In the genomic region with DNA sequence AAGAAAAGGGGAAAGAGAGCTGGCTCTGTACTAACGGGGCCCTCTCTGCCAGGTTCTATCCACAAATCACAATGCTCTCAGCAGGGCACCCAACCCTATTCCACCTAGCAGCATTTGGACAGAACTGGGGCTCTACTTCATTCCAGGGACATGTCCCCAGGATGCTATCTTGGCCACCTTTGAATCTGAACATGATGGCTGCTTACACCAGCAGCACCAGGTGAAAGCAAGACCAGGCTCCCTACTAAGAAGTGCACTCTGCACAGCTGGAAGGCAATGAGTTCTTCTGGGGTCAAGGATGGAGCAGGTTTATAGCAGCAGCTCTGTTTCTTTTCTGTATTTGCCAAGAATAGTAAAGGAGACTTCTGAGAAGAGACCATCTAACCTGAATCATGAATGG, we compare ENCODE assay signal across 18 cellular contexts.
"Had no signal": no experiment of that assay in that cellular context is flagged by ENCODE, and none has a peak within 500 bp of the region (broad histone marks: within the 10 kb centered on the region; RNA-seq: fewer than 3 reads in every experiment).

No MANE protein-coding gene starts in this region.

- H3K9me3 ChIP-seq: colonic mucosa, left lung, lower lobe of right lung, psoas muscle, transverse colon had no signal

- H3K27me3 ChIP-seq: cardiac muscle cell, colonic mucosa, left lung, transverse colon had no signal

- H3K36me3 ChIP-seq: cardiac muscle cell, colonic mucosa, left lung, lower lobe of right lung, transverse colon had no signal

- H3K4me3 ChIP-seq: cardiac muscle cell, colonic mucosa, left lung, lower lobe of right lung, psoas muscle, transverse colon had no signal

- DNase-seq: activated CD4-positive, alpha-beta T cell treated with anti-CD3 and anti-CD28 coated beads for 4 hours; activated CD4-positive, alpha-beta T cell treated with anti-CD3 and anti-CD28 coated beads, Interleukin-2, amount 50 U/mL, for 4 hours; activated CD8-positive, alpha-beta memory T cell treated with anti-CD3 and anti-CD28 coated beads for 24 hours; activated effector memory CD4-positive, alpha-beta T cell treated with Interleukin-2 at 50 U/mL for 16 hours; activated naive CD4-positive, alpha-beta T cell treated with Interleukin-2 at 50 U/mL for 16 hours; anterior cingulate cortex; cerebellar nuclear complex; colonic mucosa; effector CD8-positive, alpha-beta T cell; left lung; lower lobe of right lung; occipital lobe; psoas muscle; stimulated activated naive CD4-positive, alpha-beta T cell treated with Interleukin-2 at 50 U/mL for 16 hours; T-helper 1 cell; transverse colon had no signal

- ATAC-seq: left lung, lower lobe of right lung, psoas muscle had no signal

- H3K4me1 ChIP-seq: colonic mucosa, left lung, lower lobe of right lung, parathyroid adenoma, psoas muscle, transverse colon had no signal

- H2AFZ ChIP-seq: parathyroid adenoma had no signal

- H3K9ac ChIP-seq: parathyroid adenoma had no signal

- H3K27ac ChIP-seq: cardiac muscle cell, colonic mucosa, left lung, lower lobe of right lung, parathyroid adenoma, psoas muscle, transverse colon had no signal
